In the genomic region with DNA sequence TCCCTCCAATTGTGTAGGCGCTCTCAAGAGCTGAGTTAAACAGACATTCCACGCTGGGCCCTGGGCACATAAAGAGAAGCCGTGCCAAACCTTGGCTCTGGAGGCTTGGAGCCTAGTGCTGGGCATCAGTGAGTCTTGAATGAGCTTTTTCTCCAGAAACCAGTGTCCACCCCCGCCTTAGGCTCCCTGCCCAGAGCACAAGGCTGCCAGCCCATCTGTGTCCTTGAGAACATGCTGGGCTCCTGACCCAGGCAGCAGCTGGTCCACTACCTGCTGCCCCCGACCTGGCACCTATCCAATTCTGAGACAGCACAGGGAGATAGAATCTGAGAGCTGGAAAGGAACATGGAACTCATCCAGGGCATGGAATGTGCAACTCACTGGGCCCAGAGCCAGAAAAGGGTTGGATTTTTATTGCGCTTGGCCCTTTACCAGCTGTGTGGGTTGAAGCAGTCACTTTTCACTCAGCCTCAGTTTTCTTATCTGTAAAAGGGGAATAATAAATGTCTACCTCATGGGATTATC, we compare ENCODE assay signal across 13 cellular contexts.
DNase-seq lines count a peak whose midpoint lies in the region; ATAC-seq and TF ChIP-seq lines count a peak whose summit lies in the region.
"Had no signal": no experiment of that assay in that cellular context is flagged by ENCODE, and none has a peak within 500 bp of the region (broad histone marks: within the 10 kb centered on the region; RNA-seq: fewer than 3 reads in every experiment).

No MANE protein-coding gene starts in this region.

- TF ChIP-seq CTCF in body of pancreas (IDR thresholded peaks at IDR 0.05): no peak
- TF ChIP-seq CTCF in osteocyte (IDR thresholded peaks at IDR 0.05): no peak

- WGBS in body of pancreas, 2 donors: 32 to 35% methylated on average over 5 to 6 of the region's 6 CpGs

- DNase-seq in DMS53 (lab: John Stamatoyannopoulos, UW) (peak; percentile 56), DMS53 treated with DMSO at 0.1 percent for 48 hours (lab: John Stamatoyannopoulos, UW; ENCODE audit: unreplicated experiment) (no peak), NCI-H2196 (lab: John Stamatoyannopoulos, UW; ENCODE audit: unreplicated experiment) (peak; percentile 95), body of pancreas (peak; percentile 67 to 77 (median 72)), renal cortical epithelial cell (ENCODE audit: low read depth) (peak; percentile 3), osteocyte (ENCODE audit: extremely low spot score, unreplicated experiment) (no peak)
- DNase-seq: activated naive CD4-positive, alpha-beta T cell treated with anti-CD3 and anti-CD28 coated beads for 36 hours; GF-D8; Peyer's patch had no signal

- H3K36me3 ChIP-seq in body of pancreas (replicated peaks in 1 of 2; ENCODE audit: insufficient read depth in 1 of 2, low read depth in 2 of 2): no peaks in the 10 kb centered on the region
- H3K36me3 ChIP-seq: Peyer's patch had no signal

- H3K36me3 Mint-ChIP-seq in osteocyte (ENCODE audit: unreplicated experiment): no peaks in the 10 kb centered on the region

- no peak overlapping the region for H3K4me3 ChIP-seq in body of pancreas
- H3K4me3 ChIP-seq: Peyer's patch had no signal

- no peaks in the 10 kb centered on the region for H3K27me3 ChIP-seq in body of pancreas
- H3K27me3 ChIP-seq: Peyer's patch had no signal

- H3K27ac Mint-ChIP-seq in osteocyte (ENCODE audit: unreplicated experiment): no peak overlapping the region
- H3K27ac Mint-ChIP-seq: activated naive CD4-positive, alpha-beta T cell treated with anti-CD3 and anti-CD28 coated beads for 36 hours had no signal

- ATAC-seq in body of pancreas (peak; percentile 60), HG02884 (IDR thresholded peaks at IDR 0.05; ENCODE audit: unreplicated experiment) (no peak), GM21737 (IDR thresholded peaks at IDR 0.05; ENCODE audit: unreplicated experiment) (no peak)
- ATAC-seq: activated CD4-positive, CD25-positive, alpha-beta regulatory T cell treated with anti-CD3 and anti-CD28 coated beads, Interleukin-2, amount 50 U/mL, for 24 hours had no signal

- no peaks in the 10 kb centered on the region for H3K4me1 Mint-ChIP-seq in osteocyte (ENCODE audit: unreplicated experiment)

- no peaks in the 10 kb centered on the region for H3K9me3 ChIP-seq in body of pancreas
- H3K9me3 ChIP-seq: Peyer's patch had no signal

- H3K4me3 Mint-ChIP-seq in osteocyte (ENCODE audit: unreplicated experiment): no peak overlapping the region
- H3K4me3 Mint-ChIP-seq: activated naive CD4-positive, alpha-beta T cell treated with anti-CD3 and anti-CD28 coated beads for 36 hours had no signal

- TF ChIP-seq POLR2A in body of pancreas (IDR thresholded peaks at IDR 0.05): no peak

- intact Hi-C loops in body of pancreas (cut with DNase I): no loop called here

- H3K9me3 Mint-ChIP-seq in osteocyte (ENCODE audit: unreplicated experiment): peaks cover 3% of the 10 kb centered on the region
- H3K9me3 Mint-ChIP-seq: activated naive CD4-positive, alpha-beta T cell treated with anti-CD3 and anti-CD28 coated beads for 36 hours had no signal

- peaks cover 4% of the 10 kb centered on the region for H3K27me3 Mint-ChIP-seq in osteocyte (ENCODE audit: unreplicated experiment)

- no peaks in the 10 kb centered on the region for H3K4me1 ChIP-seq in body of pancreas
- H3K4me1 ChIP-seq: Peyer's patch had no signal

- H3K27ac ChIP-seq in body of pancreas: no peak overlapping the region
- H3K27ac ChIP-seq: 22Rv1, Peyer's patch had no signal

Comparison
In these comparisons a context has a peak if more than half of its experiments do, and no peak if none do; other contexts are left out.
1. DNase-seq: peak in DMS53 (single experiment), NCI-H2196 (single experiment), body of pancreas (4 of 4) and renal cortical epithelial cell (single experiment); none in DMS53 treated with DMSO at 0.1 percent for 48 hours (single experiment) and osteocyte (single experiment).